Comparison of ENCODE assay signal across 1 cellular context in the genomic region with DNA sequence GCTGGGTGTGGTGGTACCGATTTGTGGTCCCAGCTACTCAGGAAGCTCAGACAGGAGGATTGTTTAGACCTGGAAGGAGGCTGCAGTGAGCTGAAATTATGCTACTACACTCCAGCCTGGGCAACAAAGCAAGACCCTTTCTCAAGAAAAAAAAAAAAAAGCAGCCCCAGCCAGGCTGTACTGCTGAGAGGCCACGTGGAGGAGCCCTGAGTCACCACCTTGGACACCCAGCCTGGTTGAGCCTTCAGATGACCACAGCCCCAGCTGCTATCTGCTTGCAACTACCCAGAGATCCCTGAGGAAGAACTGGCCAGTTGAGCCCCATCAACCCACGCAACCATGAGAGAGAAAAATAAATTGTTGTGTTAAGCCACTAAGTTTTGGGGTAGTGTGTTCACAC.
TF ChIP-seq lines count a peak whose summit lies in the region.

No MANE protein-coding gene starts in this region.

TF ChIP-seq in HCT116, 20 proteins besides CTCF, POLR2A, EP300 and RAD21 (continued from another document):
- no peak for TF ChIP-seq EGR1 (IDR thresholded peaks at IDR 0.05; ENCODE audit: low read depth)
- TF ChIP-seq, protein P1, sequence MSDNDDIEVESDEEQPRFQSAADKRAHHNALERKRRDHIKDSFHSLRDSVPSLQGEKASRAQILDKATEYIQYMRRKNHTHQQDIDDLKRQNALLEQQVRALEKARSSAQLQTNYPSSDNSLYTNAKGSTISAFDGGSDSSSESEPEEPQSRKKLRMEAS (IDR thresholded peaks at IDR 0.05) = peak; percentile 72; the same call in 1 of the 2 replicates
TF ChIP-seq in HCT116: peak in this region for 2.
